17 cellular contexts compared by ENCODE assay signal in the genomic region with DNA sequence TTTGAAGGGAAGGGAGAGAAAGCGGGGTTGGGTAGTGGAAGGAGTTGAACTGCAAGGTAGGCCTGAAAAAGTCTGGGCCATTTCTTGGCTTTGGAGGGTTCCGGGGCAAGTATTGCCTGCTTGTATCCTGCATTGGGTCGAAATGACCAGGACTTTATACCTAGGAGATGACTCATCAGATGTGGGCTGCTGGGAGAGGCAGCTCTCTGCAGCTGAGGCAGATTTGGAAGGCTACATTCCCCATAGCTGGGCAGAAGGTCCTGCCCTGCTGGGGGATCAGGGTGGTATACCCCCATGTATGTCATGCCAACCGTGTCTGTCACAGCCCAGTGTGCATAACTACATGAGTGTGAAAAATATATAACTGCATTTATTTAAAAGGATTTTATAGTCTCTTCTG.
A peak's percentile ranks its signal among the peaks of the same experiment; 100 is the strongest.
DNase-seq lines count a peak whose midpoint lies in the region; ATAC-seq, FAIRE-seq and TF ChIP-seq lines count a peak whose summit lies in the region.
"Had no signal": no experiment of that assay in that cellular context is flagged by ENCODE, and none has a peak within 500 bp of the region (broad histone marks: within the 10 kb centered on the region; RNA-seq: fewer than 3 reads in every experiment).

No MANE protein-coding gene starts in this region.

- TF ChIP-seq EP300 in A549 (IDR thresholded peaks at IDR 0.05), result no peak

- H3K9ac ChIP-seq in adipocyte (ENCODE audit: low read length), result no peak overlapping the region

- H3K4me1 Mint-ChIP-seq in HFFc6 (ENCODE audit: low read depth) (peaks cover 11% of the 10 kb centered on the region), mesothelial cell of epicardium (peaks cover 28% of the 10 kb centered on the region)

- TF ChIP-seq POLR2A in A549 (IDR thresholded peaks at IDR 0.05; ENCODE audit: low read length), result no peak

- no peak for FAIRE-seq in A549 (lab: Jason Lieb, UNC)
- FAIRE-seq: colon, GM12878 had no signal

- peaks cover 11% of the 10 kb centered on the region; the same call in 2 of the 3 replicates for H3K4me1 ChIP-seq in A549
- H3K4me1 ChIP-seq in adipocyte (ENCODE audit: control insufficient read depth, insufficient read depth, low read length), result peaks cover 8% of the 10 kb centered on the region

- H3K9me3 Mint-ChIP-seq in HFFc6, result no peaks in the 10 kb centered on the region
- no peaks in the 10 kb centered on the region for H3K9me3 Mint-ChIP-seq in mesothelial cell of epicardium
- H3K9me3 Mint-ChIP-seq: activated naive CD4-positive, alpha-beta T cell treated with anti-CD3 and anti-CD28 coated beads, Interleukin-2, amount 50 U/mL, for 72 hours had no signal

- H3K36me3 Mint-ChIP-seq in HFFc6 (ENCODE audit: low read depth) (no peaks in the 10 kb centered on the region), mesothelial cell of epicardium (no peaks in the 10 kb centered on the region)
- H3K36me3 Mint-ChIP-seq: activated naive CD4-positive, alpha-beta T cell treated with anti-CD3 and anti-CD28 coated beads, Interleukin-2, amount 50 U/mL, for 72 hours; WTC11 had no signal

- H3K27me3 Mint-ChIP-seq in HFFc6 (ENCODE audit: insufficient read depth) (peaks cover 11% of the 10 kb centered on the region), mesothelial cell of epicardium (ENCODE audit: low read depth) (no peaks in the 10 kb centered on the region)
- H3K27me3 Mint-ChIP-seq: memory B cell had no signal

- H3K4me3 ChIP-seq in A549, result no peak overlapping the region
- H3K4me3 ChIP-seq in adipocyte (ENCODE audit: low read length), result no peak overlapping the region
- H3K4me3 ChIP-seq: GM12878, tibial nerve had no signal

- ATAC-seq in A549, result peak; percentile 64 to 76; a peak in 4 of 6 replicates
- ATAC-seq: activated naive CD4-positive, alpha-beta T cell treated with anti-CD3 and anti-CD28 coated beads, Interleukin-2, amount 50 U/mL, for 72 hours; GM12878; WTC11 had no signal

- POLR2A ChIA-PET in A549 (lab: Yijun Ruan, JAX), result no interaction called here

- DNase-seq in A549 (ENCODE audit: low read depth in 1 of 2, low spot score in 1 of 2) (peak in 1 of 2 experiments; percentile 22), HFFc6 (peak; percentile 30), adipocyte (ENCODE audit: low read depth) (peak; percentile 27), kidney tubule cell (ENCODE audit: low spot score) (peak; percentile 41), mesothelial cell of epicardium (ENCODE audit: low spot score in 2 of 2, unreplicated experiment in 2 of 2) (no peak), cerebellar nuclear complex (lab: John Stamatoyannopoulos, UW) (no peak)
- DNase-seq in activated effector memory CD4-positive, alpha-beta T cell treated with anti-CD3 and anti-CD28 coated beads, Interleukin-2, amount 50 U/mL, for 16 hours, result no peak
- no peak for DNase-seq in stimulated activated CD4-positive, alpha-beta T cell treated with anti-CD3 and anti-CD28 coated beads, Interleukin-2, amount 100 ng/mL, for 24 hours
- DNase-seq: DMS79, NCI-H2107, posterior cingulate gyrus had no signal

- H3K27ac Mint-ChIP-seq in HFFc6 (no peak overlapping the region), mesothelial cell of epicardium (no peak overlapping the region)
- H3K27ac Mint-ChIP-seq: activated naive CD4-positive, alpha-beta T cell treated with anti-CD3 and anti-CD28 coated beads, Interleukin-2, amount 50 U/mL, for 72 hours; memory B cell; WTC11 had no signal

- CTCF ChIA-PET in A549 (lab: Yijun Ruan, JAX), result interaction anchor here (0.7 to 1.3 kb wide), 4 partner anchors 15 to 686 kb away, joined by 3 to 4 read pairs (median 3); no protein-coding TSS in a partner anchor

- H3K27me3 ChIP-seq in adipocyte (replicated peaks; ENCODE audit: control insufficient read depth, insufficient read depth, low read length), result peaks cover 10% of the 10 kb centered on the region
- H3K27me3 ChIP-seq: tibial nerve had no signal

- no peak for TF ChIP-seq RAD21 in A549 (conservative IDR thresholded peaks at IDR 0.05 in 1 of 2, IDR thresholded peaks at IDR 0.05 in 1 of 2)

- peak overlapping the region; percentile 20; the same call in 1 of the 3 replicates for H3K4me2 ChIP-seq in A549

- TF ChIP-seq CTCF in A549 (IDR thresholded peaks at IDR 0.05) (no peak), HFFc6 (IDR thresholded peaks at IDR 0.05) (no peak), mesothelial cell of epicardium (IDR thresholded peaks at IDR 0.05; ENCODE audit: unreplicated experiment) (no peak)

- no peaks in the 10 kb centered on the region for H3K9me3 ChIP-seq in A549
- no peaks in the 10 kb centered on the region for H3K9me3 ChIP-seq in adipocyte (ENCODE audit: control insufficient read depth, low read length)
- H3K9me3 ChIP-seq: tibial nerve had no signal

- no peak overlapping the region for H3K27ac ChIP-seq in A549
- H3K27ac ChIP-seq: tibial nerve had no signal

- no peak overlapping the region for H3K4me3 Mint-ChIP-seq in HFFc6
- H3K4me3 Mint-ChIP-seq in mesothelial cell of epicardium, result no peak overlapping the region
- H3K4me3 Mint-ChIP-seq: WTC11 had no signal

- 37% methylated on average over 4 of the region's 4 CpGs for WGBS in A549 (ENCODE audit: missing lambda C conversion rate)

- H3K36me3 ChIP-seq in adipocyte (ENCODE audit: control insufficient read depth, insufficient read depth, low read length, severe bottlenecking), result no peaks in the 10 kb centered on the region
- H3K36me3 ChIP-seq: tibial nerve had no signal

TF ChIP-seq in A549, 52 proteins besides CTCF, POLR2A, EP300 and RAD21:
- peak; percentile 48; the same call in 1 of the 2 replicates for TF ChIP-seq FOSL2 (IDR thresholded peaks at IDR 0.05)
- TF ChIP-seq FOSL2 (CRISPR knock-in tag; IDR thresholded peaks at IDR 0.05), result peak; percentile 73; the same call in 1 of the 2 replicates
- TF ChIP-seq SREBF2 (IDR thresholded peaks at IDR 0.05), result no peak
- no peak for TF ChIP-seq NPAS2 (CRISPR knock-in tag; IDR thresholded peaks at IDR 0.05; ENCODE audit: borderline replicate concordance)
- no peak for TF ChIP-seq TFCP2L1 (CRISPR knock-in tag; IDR thresholded peaks at IDR 0.05)
- no peak for TF ChIP-seq MYC (IDR thresholded peaks at IDR 0.05; ENCODE audit: borderline replicate concordance, low read length)
- no peak for TF ChIP-seq BHLHE40 (IDR thresholded peaks at IDR 0.05; ENCODE audit: low read depth, low read length)
- TF ChIP-seq ZC3H11A (IDR thresholded peaks at IDR 0.05), result no peak
- TF ChIP-seq PHF8 (IDR thresholded peaks at IDR 0.05; ENCODE audit: borderline replicate concordance, low read depth), result no peak
- TF ChIP-seq MAFK (IDR thresholded peaks at IDR 0.05; ENCODE audit: partially characterized antibody), result peak; percentile 11

Comparison
In these comparisons a context has a peak if more than half of its experiments do, and no peak if none do; other contexts are left out.
1. DNase-seq: peak in HFFc6 (single experiment), adipocyte (single experiment) and kidney tubule cell (single experiment); none in activated effector memory CD4-positive, alpha-beta T cell treated with anti-CD3 and anti-CD28 coated beads, Interleukin-2, amount 50 U/mL, for 16 hours (single experiment), mesothelial cell of epicardium (0 of 2), cerebellar nuclear complex (0 of 2) and stimulated activated CD4-positive, alpha-beta T cell treated with anti-CD3 and anti-CD28 coated beads, Interleukin-2, amount 100 ng/mL, for 24 hours (0 of 2).